In the genomic region with DNA sequence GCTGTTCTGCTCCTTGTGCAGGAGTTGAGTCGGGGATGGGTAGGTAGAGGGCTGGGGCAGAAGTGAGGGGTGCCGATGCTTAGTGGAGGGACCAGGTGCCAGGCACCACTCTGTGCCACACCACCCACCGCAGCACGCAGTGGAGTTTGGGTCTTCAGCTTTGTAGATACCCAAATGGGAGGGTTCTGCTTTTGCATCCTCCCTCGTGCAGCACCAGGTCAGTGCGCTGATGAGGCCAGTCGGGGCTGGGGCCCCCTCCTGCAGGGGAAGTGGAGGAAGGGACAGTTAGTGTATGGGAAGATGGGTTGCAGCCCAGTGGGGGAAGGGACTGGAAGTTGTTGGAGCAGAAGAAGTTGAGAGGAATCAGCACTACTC, we compare ENCODE assay signal across 21 cellular contexts.
"Had no signal": no experiment of that assay in that cellular context is flagged by ENCODE, and none has a peak within 500 bp of the region (broad histone marks: within the 10 kb centered on the region; RNA-seq: fewer than 3 reads in every experiment).

No MANE protein-coding gene starts in this region.

- DNase-seq: activated CD8-positive, alpha-beta memory T cell treated with anti-CD3 and anti-CD28 coated beads, Interleukin-2, amount 50 U/mL, for 48 hours; activated naive CD4-positive, alpha-beta T cell; activated naive CD8-positive, alpha-beta T cell treated with anti-CD3 and anti-CD28 coated beads, Interleukin-2, amount 10 ng/mL, durations not matched to agents 7 days and 5 days; activated T-cell treated with anti-CD3 and anti-CD28 coated beads, Interleukin-2, amount 50 U/mL, for 4 hours; amniotic stem cell; lower lobe of right lung; naive thymus-derived CD8-positive, alpha-beta T cell; stimulated activated CD4-positive, alpha-beta T cell treated with anti-CD3 and anti-CD28 coated beads, Interleukin-12 subunit alpha, Interleukin-12 subunit beta, amount 100 ng/mL, for 4 hours; T-helper 9 cell had no signal

- H3K27ac ChIP-seq: colonic mucosa, lower lobe of right lung, neural progenitor cell, uterus had no signal

- H3K36me3 Mint-ChIP-seq: activated naive CD8-positive, alpha-beta T cell treated with anti-CD3 and anti-CD28 coated beads, Interleukin-2, amount 10 ng/mL, durations not matched to agents 7 days and 5 days; naive thymus-derived CD8-positive, alpha-beta T cell; neural progenitor cell had no signal

- H3K27ac Mint-ChIP-seq: activated naive CD8-positive, alpha-beta T cell treated with anti-CD3 and anti-CD28 coated beads, Interleukin-2, amount 10 ng/mL, durations not matched to agents 7 days and 5 days; activated T-helper 2 cell treated with anti-CD3 and anti-CD28 coated beads, Interferon-gamma antibody, Interleukin-2, Interleukin-4, amounts not matched to agents 10 μg/mL and 5 μg/mL and 100 μg/mL, durations not matched to agents 14 hours and 24 hours and 36 hours; neural progenitor cell; stimulated activated naive CD8-positive, alpha-beta T cell treated with anti-CD3 and anti-CD28 coated beads, Interleukin-15, Interleukin-2, amounts not matched to agents 100 ng/mL and 50 ng/mL, for 24 hours had no signal

- H3K9me3 Mint-ChIP-seq: activated naive CD8-positive, alpha-beta T cell treated with anti-CD3 and anti-CD28 coated beads, Interleukin-2, amount 10 ng/mL, durations not matched to agents 7 days and 5 days; activated T-cell treated with anti-CD3 and anti-CD28 coated beads, Interleukin-2, amount 50 U/mL, for 4 hours; activated T-helper 2 cell treated with anti-CD3 and anti-CD28 coated beads, Interferon-gamma antibody, Interleukin-2, Interleukin-4, amounts not matched to agents 10 μg/mL and 5 μg/mL and 100 μg/mL, durations not matched to agents 14 hours and 24 hours and 36 hours; naive thymus-derived CD8-positive, alpha-beta T cell; neural progenitor cell; stimulated activated naive CD8-positive, alpha-beta T cell treated with anti-CD3 and anti-CD28 coated beads, Interleukin-15, Interleukin-2, amounts not matched to agents 100 ng/mL and 50 ng/mL, for 24 hours had no signal

- H3K36me3 ChIP-seq: breast epithelium, colonic mucosa, esophagus muscularis mucosa, gastrocnemius medialis, lower lobe of right lung, neural progenitor cell, ovary, prostate gland, tibial artery, uterus had no signal

- FAIRE-seq: islet of Langerhans had no signal

- H3K4me1 ChIP-seq: colonic mucosa, uterus had no signal

- H3K4me3 Mint-ChIP-seq: activated naive CD8-positive, alpha-beta T cell treated with anti-CD3 and anti-CD28 coated beads, Interleukin-2, amount 10 ng/mL, durations not matched to agents 7 days and 5 days; activated T-cell treated with anti-CD3 and anti-CD28 coated beads, Interleukin-2, amount 50 U/mL, for 4 hours; naive thymus-derived CD8-positive, alpha-beta T cell; neural progenitor cell; stimulated activated naive CD8-positive, alpha-beta T cell treated with anti-CD3 and anti-CD28 coated beads, Interleukin-15, Interleukin-2, amounts not matched to agents 100 ng/mL and 50 ng/mL, for 24 hours had no signal

- H3K9ac ChIP-seq: neural progenitor cell had no signal

- H3K9me3 ChIP-seq: breast epithelium, colonic mucosa, esophagus muscularis mucosa, gastrocnemius medialis, lower lobe of right lung, ovary, prostate gland, tibial artery, uterus had no signal

- H3K4me1 Mint-ChIP-seq: activated naive CD8-positive, alpha-beta T cell treated with anti-CD3 and anti-CD28 coated beads, Interleukin-2, amount 10 ng/mL, durations not matched to agents 7 days and 5 days; naive thymus-derived CD8-positive, alpha-beta T cell had no signal

- H3K27me3 ChIP-seq: breast epithelium, colonic mucosa, esophagus muscularis mucosa, gastrocnemius medialis, neural progenitor cell, ovary, tibial artery, uterus had no signal

- H3K27me3 Mint-ChIP-seq: activated naive CD8-positive, alpha-beta T cell treated with anti-CD3 and anti-CD28 coated beads, Interleukin-2, amount 10 ng/mL, durations not matched to agents 7 days and 5 days; stimulated activated naive CD8-positive, alpha-beta T cell treated with anti-CD3 and anti-CD28 coated beads, Interleukin-15, Interleukin-2, amounts not matched to agents 100 ng/mL and 50 ng/mL, for 24 hours had no signal

- H3K4me3 ChIP-seq: breast epithelium, colonic mucosa, esophagus muscularis mucosa, gastrocnemius medialis, lower lobe of right lung, neural progenitor cell, ovary, prostate gland, tibial artery, uterus had no signal
